13 cellular contexts compared by ENCODE assay signal in the genomic region with DNA sequence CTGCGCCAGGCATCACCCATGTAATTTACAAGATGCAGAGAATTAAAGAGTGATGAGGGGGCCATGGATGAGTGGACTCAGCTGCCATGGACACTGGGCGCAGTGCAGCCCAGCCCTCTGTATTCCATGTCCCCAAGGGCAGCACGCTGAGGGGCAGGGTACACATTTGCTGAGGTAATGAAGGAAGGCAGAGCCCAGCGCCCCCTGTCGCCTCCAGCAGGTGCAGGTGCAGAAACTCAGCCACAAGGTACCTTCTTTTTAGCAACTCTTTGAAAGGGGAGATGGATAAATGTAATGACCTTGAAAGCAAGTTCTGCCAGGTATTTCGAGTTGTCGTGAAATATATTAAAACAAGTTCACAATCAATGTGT. TPM values are rescaled to one million over a fixed set of nuclear protein-coding genes. Genes with fewer than 3 reads are reported as not detected.
DNase-seq lines count a peak whose midpoint lies in the region; ATAC-seq and TF ChIP-seq lines count a peak whose summit lies in the region.
"Had no signal": no experiment of that assay in that cellular context is flagged by ENCODE, and none has a peak within 500 bp of the region (broad histone marks: within the 10 kb centered on the region; RNA-seq: fewer than 3 reads in every experiment).

No MANE protein-coding gene starts in this region.

- no peak for TF ChIP-seq RAD21 in neural cell (conservative IDR thresholded peaks at IDR 0.05)

- H3K27me3 ChIP-seq in WERI-Rb-1 (ENCODE audit: insufficient read depth, low read depth, severe bottlenecking): no peaks in the 10 kb centered on the region
- H3K27me3 ChIP-seq in neural cell (ENCODE audit: insufficient read depth, low read depth, low read length): no peaks in the 10 kb centered on the region
- H3K27me3 ChIP-seq in adrenal gland: no peaks in the 10 kb centered on the region
- H3K27me3 ChIP-seq: gastrocnemius medialis had no signal

- no peak overlapping the region for H2AFZ ChIP-seq in neural cell (ENCODE audit: low read depth, low read length)

- H3K9ac ChIP-seq in neural cell (ENCODE audit: low read length): no peak overlapping the region

- no peaks in the 10 kb centered on the region for H3K79me2 ChIP-seq in neural cell (replicated peaks; ENCODE audit: insufficient read depth, low read length)

- H3K36me3 ChIP-seq in WERI-Rb-1: no peaks in the 10 kb centered on the region
- H3K36me3 ChIP-seq in neural cell (ENCODE audit: insufficient read depth, low read length): no peaks in the 10 kb centered on the region
- no peaks in the 10 kb centered on the region for H3K36me3 ChIP-seq in adrenal gland (replicated peaks in 1 of 2)
- H3K36me3 ChIP-seq: gastrocnemius medialis, lower lobe of right lung had no signal

- CTCF ChIA-PET in GM10248 (lab: Yijun Ruan, JAX): interaction anchor here (1.0 to 2.5 kb wide), 4 partner anchors 15 to 28 kb away, joined by 3 to 9 read pairs (median 4); no protein-coding TSS in a partner anchor

- TF ChIP-seq CTCF in GM12873 (IDR thresholded peaks at IDR 0.05; ENCODE audit: insufficient read depth, low read depth, low read length, missing control alignments): peak; percentile 46
- TF ChIP-seq CTCF in WERI-Rb-1 (IDR thresholded peaks at IDR 0.05; ENCODE audit: low read depth, low read length): peak; percentile 74
- TF ChIP-seq CTCF in neural cell (IDR thresholded peaks at IDR 0.05; ENCODE audit: poor library complexity, severe bottlenecking): peak; percentile 25
- TF ChIP-seq CTCF in adrenal gland (IDR thresholded peaks at IDR 0.05): no peak
- no peak for TF ChIP-seq CTCF in GM10248 (IDR thresholded peaks at IDR 0.05; ENCODE audit: control extremely low read depth, extremely low read depth, low read depth, missing control alignments)

- no peaks in the 10 kb centered on the region for H3K9me2 ChIP-seq in neural cell (ENCODE audit: insufficient read depth, low read length)

- H3K4me3 ChIP-seq in WERI-Rb-1 (ENCODE audit: low read depth, low read length) (no peak overlapping the region), neural cell (ENCODE audit: low read length) (no peak overlapping the region), adrenal gland (no peak overlapping the region)
- H3K4me3 ChIP-seq: gastrocnemius medialis, lower lobe of right lung had no signal

- peaks cover 0 to 4% of the 10 kb centered on the region in 2 donors for H3K4me1 ChIP-seq in adrenal gland (replicated peaks in 1 of 2)

- no peaks in the 10 kb centered on the region for H3K9me3 ChIP-seq in WERI-Rb-1 (ENCODE audit: severe bottlenecking)
- no peaks in the 10 kb centered on the region for H3K9me3 ChIP-seq in neural cell (ENCODE audit: low read length)
- H3K9me3 ChIP-seq in adrenal gland (replicated peaks in 1 of 3): no peaks in the 10 kb centered on the region
- H3K9me3 ChIP-seq: gastrocnemius medialis, lower lobe of right lung had no signal

- intact Hi-C loops in adrenal gland (cut with DNase I): no loop called here

- H4K20me1 ChIP-seq in neural cell (ENCODE audit: insufficient read depth): no peaks in the 10 kb centered on the region

- no peaks in the 10 kb centered on the region for H3F3A ChIP-seq in neural cell (ENCODE audit: insufficient read depth, low read length, poor library complexity, severe bottlenecking)

- no peak for TF ChIP-seq POLR2A in adrenal gland (IDR thresholded peaks at IDR 0.05)

- H3K4me2 ChIP-seq in neural cell (ENCODE audit: low read length): no peak overlapping the region

- WGBS in adrenal gland, 4 donors: 68 to 83% (median 73%) methylated on average over 7 of the region's 7 CpGs

- DNase-seq in NAMALWA (ENCODE audit: low spot score): peak; percentile 16
- peak; percentile 73 for DNase-seq in WERI-Rb-1
- DNase-seq in adrenal gland: no peak
- no peak for DNase-seq in GM10248 (ENCODE audit: extremely low spot score)
- DNase-seq in NCI-H2107 (lab: John Stamatoyannopoulos, UW): no peak
- DNase-seq: activated CD4-positive, alpha-beta T cell treated with anti-CD3 and anti-CD28 coated beads for 36 hours; gastrocnemius medialis; lower lobe of right lung; MM.1S had no signal

- POLR2A ChIA-PET in GM10248 (lab: Yijun Ruan, JAX): no interaction called here

- no peak for TF ChIP-seq EP300 in neural cell (conservative IDR thresholded peaks at IDR 0.05; ENCODE audit: poor library complexity, severe bottlenecking)

- no peak overlapping the region; the same call in 1 of the 2 replicates for H3K27ac ChIP-seq in WERI-Rb-1
- H3K27ac ChIP-seq in neural cell (ENCODE audit: low read length): no peak overlapping the region
- H3K27ac ChIP-seq in adrenal gland: no peak overlapping the region
- H3K27ac ChIP-seq: gastrocnemius medialis, lower lobe of right lung had no signal

- no peak for ATAC-seq in HG02884 (IDR thresholded peaks at IDR 0.05; ENCODE audit: unreplicated experiment)
- ATAC-seq: activated CD4-positive, alpha-beta T cell treated with anti-CD3 and anti-CD28 coated beads for 36 hours; lower lobe of right lung had no signal

TF ChIP-seq in neural cell, 6 proteins besides CTCF, POLR2A, EP300 and RAD21:
- TF ChIP-seq SMC3 (conservative IDR thresholded peaks at IDR 0.05; ENCODE audit: poor library complexity) (no peak), TAF1 (IDR thresholded peaks at IDR 0.05; ENCODE audit: low read depth) (no peak), MXI1 (conservative IDR thresholded peaks at IDR 0.05; ENCODE audit: poor library complexity, severe bottlenecking) (no peak), REST (IDR thresholded peaks at IDR 0.05; ENCODE audit: borderline replicate concordance) (no peak), POLR2AphosphoS5 (IDR thresholded peaks at IDR 0.05) (no peak)

RNA-seq across cellular contexts. Expression of gene CD93, which starts 7.1 kb away (rescaled TPM):
- polyA plus RNA-seq in neural cell: not detected in 2 replicates
- polyA minus RNA-seq in neural cell: not detected in 2 replicates
- total RNA-seq in adrenal gland: 10 to 100 TPM; 22.5 to 83.0 (median 53.7) TPM
- 10 to 100 TPM in 1 of 3 donors, 1 to 10 TPM in 2; 4.3 to 16.1 (median 8.0) TPM for polyA plus RNA-seq in adrenal gland
- total RNA-seq: H4 had no signal

RNA-seq across cellular contexts. Expression of gene THBD, which starts 29.5 kb away (rescaled TPM):
- polyA plus RNA-seq in neural cell: not detected in 2 replicates
- not detected in 2 replicates for polyA minus RNA-seq in neural cell
- total RNA-seq in adrenal gland: 10 to 100 TPM; 10.0 to 58.0 (median 21.8) TPM
- 10 to 100 TPM in 1 of 3 donors, 1 to 10 TPM in 2; 3.4 to 16.3 (median 8.5) TPM for polyA plus RNA-seq in adrenal gland
- total RNA-seq: activated CD4-positive, alpha-beta T cell treated with anti-CD3 and anti-CD28 coated beads for 36 hours had no signal

RNA-seq across cellular contexts. Expression of gene SSTR4, which starts 43.9 kb away (rescaled TPM):
- polyA plus RNA-seq in neural cell: not detected in 2 replicates
- polyA minus RNA-seq in neural cell: not detected in 2 replicates
- not detected for total RNA-seq in adrenal gland
- not detected for polyA plus RNA-seq in adrenal gland
- total RNA-seq: activated CD4-positive, alpha-beta T cell treated with anti-CD3 and anti-CD28 coated beads for 36 hours; gastrocnemius medialis; H4 had no signal

Comparison
In these comparisons a context has a peak if more than half of its experiments do, and no peak if none do; other contexts are left out.
1. CTCF ChIP-seq: peak in GM12873 (single experiment), WERI-Rb-1 (single experiment) and neural cell (single experiment); none in adrenal gland (0 of 6) and GM10248 (single experiment).
2. DNase-seq: peak in NAMALWA (single experiment) and WERI-Rb-1 (single experiment); none in adrenal gland (0 of 7), GM10248 (single experiment) and NCI-H2107 (single experiment).